Comparison of ENCODE assay signal across 34 cellular contexts in genomic region chr10:23040002-23040401, GRCh38.
"Had no signal": no experiment of that assay in that cellular context is flagged by ENCODE, and none has a peak within 500 bp of the region (broad histone marks: within the 10 kb centered on the region; RNA-seq: fewer than 3 reads in every experiment).

No MANE protein-coding gene starts in this region.

- H3K9me3 ChIP-seq: MG63 had no signal

- H3K36me3 ChIP-seq: MG63 had no signal

- H3K4me3 ChIP-seq: MG63 had no signal

- H3K27me3 ChIP-seq: MG63 had no signal

- DNase-seq: Karpas-422, Kasumi-1, MG63, MM.1S, MV-4-11, NCI-H1048, NCI-H1092, NCI-H1092 treated with DMSO at 0.1 percent for 48 hours, NCI-H1105, NCI-H1105 treated with DMSO at 0.1 percent for 48 hours, NCI-H1417, NCI-H1417 treated with DMSO at 0.1 percent for 48 hours, NCI-H1436, NCI-H1436 treated with DMSO at 0.1 percent for 48 hours, NCI-H146, NCI-H1694, NCI-H1694 treated with DMSO at 0.1 percent for 48 hours, NCI-H187, NCI-H187 treated with DMSO at 0.1 percent for 48 hours, NCI-H1930, NCI-H2029, NCI-H2029 treated with DMSO at 0.1 percent for 48 hours, NCI-H2081, NCI-H2081 treated with DMSO at 0.1 percent for 48 hours, NCI-H2107, NCI-H2171, NCI-H2171 treated with DMSO at 0.1 percent for 48 hours, NCI-H2227 treated with DMSO at 0.1 percent for 48 hours, NCI-H226, NCI-H345, NCI-H446, NCI-H446 treated with DMSO at 0.1 percent for 48 hours, NCI-H510A, NCI-H510A treated with DMSO at 0.1 percent for 48 hours had no signal
